Comparison of ENCODE assay signal across 11 cellular contexts in the genomic region with DNA sequence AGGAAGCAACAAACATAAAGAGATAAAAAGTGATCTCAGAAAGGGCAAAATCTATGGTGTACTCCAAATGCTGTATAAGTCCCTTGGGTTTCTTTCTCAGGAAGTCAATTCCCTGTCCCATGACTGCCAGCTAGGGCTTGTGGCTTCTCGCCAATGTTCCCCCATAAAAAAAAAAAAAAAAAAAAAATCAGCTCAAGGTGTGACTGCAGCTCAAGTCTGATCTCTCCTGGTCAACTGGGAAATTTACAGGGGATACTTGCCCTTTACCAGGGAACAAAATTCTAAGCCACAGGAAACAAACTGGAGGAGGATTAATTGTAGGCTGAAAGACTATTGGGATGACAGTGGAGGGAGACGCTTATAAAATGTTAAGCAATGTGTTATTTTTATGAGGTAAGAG.
DNase-seq lines count a peak whose midpoint lies in the region; ATAC-seq and TF ChIP-seq lines count a peak whose summit lies in the region.
"Had no signal": no experiment of that assay in that cellular context is flagged by ENCODE, and none has a peak within 500 bp of the region (broad histone marks: within the 10 kb centered on the region; RNA-seq: fewer than 3 reads in every experiment).

No MANE protein-coding gene starts in this region.

- 47% methylated on average over 2 of the region's 2 CpGs for WGBS in mammary epithelial cell (ENCODE audit: low coverage, missing lambda C conversion rate)

- H3K9ac ChIP-seq in MM.1S (ENCODE audit: low read length): no peak overlapping the region
- H3K9ac ChIP-seq in mammary epithelial cell (ENCODE audit: insufficient read depth, low read length): no peak overlapping the region

- TF ChIP-seq CTCF in MM.1S (IDR thresholded peaks at IDR 0.05; ENCODE audit: low read length) (peak; percentile 46), mammary epithelial cell (conservative IDR thresholded peaks at IDR 0.05 in 1 of 2, IDR thresholded peaks at IDR 0.05 in 1 of 2; ENCODE audit: extremely low read depth in 1 of 2, insufficient read depth in 1 of 2, low read depth in 1 of 2, low read length in 2 of 2) (peak; percentile 37 to 40), osteocyte (IDR thresholded peaks at IDR 0.05) (peak; percentile 25), CD14-positive monocyte (IDR thresholded peaks at IDR 0.05) (no peak)

- CTCF ChIA-PET in mammary epithelial cell (lab: Charles Lee; ENCODE audit: low non-redundant PET): interaction anchor here (0.6 kb wide), 3 partner anchors 77 to 385 kb away, joined by 4 to 9 read pairs (median 7); no protein-coding TSS in a partner anchor

- intact Hi-C loops in mammary epithelial cell (cut with micrococcal nuclease) (loop anchor here (5.0 kb wide), 2 partner anchors 91 to 384 kb away; no protein-coding TSS in a partner anchor), CD14-positive monocyte (cut with micrococcal nuclease) (no loop called here)

- H3K4me3 Mint-ChIP-seq in osteocyte (ENCODE audit: unreplicated experiment) (no peak overlapping the region), CD14-positive monocyte (no peak overlapping the region)

- H3K9me3 ChIP-seq in MM.1S (replicated peaks; ENCODE audit: insufficient read depth, low read length): no peaks in the 10 kb centered on the region
- H3K9me3 ChIP-seq in mammary epithelial cell (replicated peaks; ENCODE audit: insufficient read depth, low read length): no peaks in the 10 kb centered on the region

- H3K9me3 Mint-ChIP-seq in osteocyte (ENCODE audit: unreplicated experiment) (no peaks in the 10 kb centered on the region), CD14-positive monocyte (no peaks in the 10 kb centered on the region)

- H3K27me3 Mint-ChIP-seq in osteocyte (ENCODE audit: unreplicated experiment) (no peaks in the 10 kb centered on the region), CD14-positive monocyte (ENCODE audit: low read depth in 3 of 3) (peaks cover 6 to 11% (median 7%) of the 10 kb centered on the region in 3 donors)

- in situ Hi-C loops in mammary epithelial cell (cut with MboI; ENCODE audit: low sequenced_read_pairs in 2 of 2): loop anchor here (5.0 to 25.0 kb wide), 5 partner anchors 68 to 441 kb away; partner anchors contain the start of gene PPP1R3C (in 1 of the 2)

- H3K36me3 ChIP-seq in MM.1S (replicated peaks; ENCODE audit: insufficient read depth, low read length) (no peaks in the 10 kb centered on the region), mammary epithelial cell (ENCODE audit: insufficient read depth, low read length) (no peaks in the 10 kb centered on the region)

- H3K27me3 ChIP-seq in MM.1S (replicated peaks; ENCODE audit: insufficient read depth, low read length): no peaks in the 10 kb centered on the region
- no peaks in the 10 kb centered on the region for H3K27me3 ChIP-seq in mammary epithelial cell (ENCODE audit: insufficient read depth, low read length)

- dilution Hi-C loops in mammary epithelial cell (cut with HindIII; ENCODE audit: low sequenced_read_pairs): no loop called here

- no peak for ATAC-seq in HG02884 (IDR thresholded peaks at IDR 0.05; ENCODE audit: unreplicated experiment)

- H3K27ac Mint-ChIP-seq in osteocyte (ENCODE audit: unreplicated experiment): no peak overlapping the region
- no peak overlapping the region for H3K27ac Mint-ChIP-seq in CD14-positive monocyte

- H3K4me3 ChIP-seq in MM.1S (ENCODE audit: low read length) (no peak overlapping the region), mammary epithelial cell (replicated peaks in 1 of 3; ENCODE audit: insufficient read depth in 1 of 3, low read depth in 2 of 3, low read length in 3 of 3) (no peak overlapping the region)

- BruUV-seq in mammary epithelial cell (replicated peaks; lab: Mats Ljungman, UMichigan): no TSS peak

- DNase-seq in NCI-H345 (lab: John Stamatoyannopoulos, UW) (peak; percentile 0), NCI-H345 treated with DMSO at 0.1 percent for 48 hours (lab: John Stamatoyannopoulos, UW; ENCODE audit: unreplicated experiment) (no peak), MM.1S (peak; percentile 20), mammary epithelial cell (peak; percentile 43), osteocyte (ENCODE audit: extremely low spot score, unreplicated experiment) (no peak), CD14-positive monocyte (ENCODE audit: low spot score) (no peak), SHP77 treated with DMSO at 0.1 percent for 48 hours (lab: John Stamatoyannopoulos, UW) (no peak)
- DNase-seq: C1 segment of cervical spinal cord; effector memory CD4-positive, alpha-beta T cell; RPMI8226 had no signal

- H3K79me2 ChIP-seq in MM.1S (ENCODE audit: low read length) (no peaks in the 10 kb centered on the region), mammary epithelial cell (ENCODE audit: insufficient read depth, low read length) (no peaks in the 10 kb centered on the region)

- peaks cover 11% of the 10 kb centered on the region; the same call in 1 of the 2 replicates for H3K4me1 ChIP-seq in MM.1S (ENCODE audit: low read length)
- peaks cover 5% of the 10 kb centered on the region for H3K4me1 ChIP-seq in mammary epithelial cell (ENCODE audit: insufficient read depth, low read length)

- H4K20me1 ChIP-seq in MM.1S (ENCODE audit: insufficient read depth, low read length) (no peaks in the 10 kb centered on the region), mammary epithelial cell (ENCODE audit: insufficient read depth, low read length) (no peaks in the 10 kb centered on the region)

- H3K36me3 Mint-ChIP-seq in osteocyte (ENCODE audit: unreplicated experiment) (no peaks in the 10 kb centered on the region), CD14-positive monocyte (no peaks in the 10 kb centered on the region)

- H3K9me2 ChIP-seq in MM.1S (replicated peaks; ENCODE audit: insufficient read depth, low read length): no peaks in the 10 kb centered on the region

- no peak overlapping the region for H3K4me2 ChIP-seq in MM.1S (ENCODE audit: low read depth, low read length)
- no peak overlapping the region for H3K4me2 ChIP-seq in mammary epithelial cell (ENCODE audit: insufficient read depth, low read depth, low read length)

- H3K27ac ChIP-seq in MM.1S (ENCODE audit: low read length): no peak overlapping the region
- H3K27ac ChIP-seq in mammary epithelial cell (ENCODE audit: insufficient read depth, low read depth, low read length): no peak overlapping the region

- no peaks in the 10 kb centered on the region for H3F3A ChIP-seq in MM.1S (ENCODE audit: insufficient read depth, low read length)

- H3K4me1 Mint-ChIP-seq in osteocyte (ENCODE audit: unreplicated experiment) (peaks cover 11% of the 10 kb centered on the region), CD14-positive monocyte (peaks cover 9% of the 10 kb centered on the region)

- H2AFZ ChIP-seq in MM.1S (ENCODE audit: low read length) (no peak overlapping the region), mammary epithelial cell (ENCODE audit: low read depth, low read length) (no peak overlapping the region)

Comparison
In these comparisons a context has a peak if more than half of its experiments do, and no peak if none do; other contexts are left out.
1. DNase-seq: peak in NCI-H345 (single experiment), MM.1S (single experiment) and mammary epithelial cell (single experiment); none in NCI-H345 treated with DMSO at 0.1 percent for 48 hours (single experiment), osteocyte (single experiment), CD14-positive monocyte (single experiment) and SHP77 treated with DMSO at 0.1 percent for 48 hours (single experiment).